In the genomic region with DNA sequence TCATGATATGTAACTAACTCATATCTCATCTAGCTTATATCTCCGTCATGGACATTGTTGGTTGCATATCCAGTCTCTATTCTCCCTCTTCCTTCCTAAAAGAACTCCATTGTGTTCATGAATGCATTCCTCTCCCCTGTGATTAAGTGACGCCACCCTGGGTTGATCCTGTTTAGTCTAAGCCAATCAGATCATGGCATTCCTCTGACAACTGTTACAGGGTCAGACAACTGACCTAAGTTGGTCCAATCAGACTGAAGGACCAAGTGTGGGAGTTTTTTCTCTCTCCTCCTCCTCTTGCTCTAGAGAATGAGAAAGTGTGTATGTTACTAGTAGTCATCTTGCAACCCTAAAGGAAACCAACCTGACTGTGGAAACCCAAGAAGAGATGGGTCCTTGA, we compare ENCODE assay signal across 19 cellular contexts. TPM values are rescaled to one million over a fixed set of nuclear protein-coding genes. Genes with fewer than 3 reads are reported as not detected.
DNase-seq lines count a peak whose midpoint lies in the region; ATAC-seq and TF ChIP-seq lines count a peak whose summit lies in the region.
"Had no signal": no experiment of that assay in that cellular context is flagged by ENCODE, and none has a peak within 500 bp of the region (broad histone marks: within the 10 kb centered on the region; RNA-seq: fewer than 3 reads in every experiment).

No MANE protein-coding gene starts in this region.

- peak; percentile 37 for DNase-seq in AG10803 (ENCODE audit: low read depth)
- peak; percentile 6 for DNase-seq in NAMALWA (ENCODE audit: low spot score)
- peak; percentile 70 for DNase-seq in choroid plexus epithelial cell (ENCODE audit: low read depth)
- DNase-seq in medulla oblongata (ENCODE audit: extremely low spot score) = peak; percentile 27
- no peak for DNase-seq in hypothalamus (lab: John Stamatoyannopoulos, UW)
- DNase-seq in NCI-H2107 (lab: John Stamatoyannopoulos, UW) = no peak
- no peak for DNase-seq in activated CD4-positive, alpha-beta memory T cell treated with anti-CD3 and anti-CD28 coated beads for 36 hours
- DNase-seq: activated CD4-positive, alpha-beta T cell treated with anti-CD3 and anti-CD28 coated beads for 48 hours; activated naive CD8-positive, alpha-beta T cell treated with anti-CD3 and anti-CD28 coated beads, Interleukin-2, amount 10 ng/mL, durations not matched to agents 7 days and 5 days; activated T-cell treated with anti-CD3 and anti-CD28 coated beads for 4 hours; DMS153; midbrain; NCI-H2081 treated with DMSO at 0.1 percent for 48 hours; ovary; SIG-M5 had no signal

- no peak for ATAC-seq in HG03097 (IDR thresholded peaks at IDR 0.05; ENCODE audit: low FRiP score, unreplicated experiment)

- H3K27me3 Mint-ChIP-seq in activated CD4-positive, alpha-beta memory T cell treated with anti-CD3 and anti-CD28 coated beads for 36 hours = no peaks in the 10 kb centered on the region
- H3K27me3 Mint-ChIP-seq: activated naive CD8-positive, alpha-beta T cell treated with anti-CD3 and anti-CD28 coated beads, Interleukin-2, amount 10 ng/mL, durations not matched to agents 7 days and 5 days had no signal

- POLR2A ChIA-PET in activated CD4-positive, alpha-beta memory T cell treated with anti-CD3 and anti-CD28 coated beads for 36 hours (lab: Charles Lee) = interaction anchor here (0.7 kb wide), 1 partner anchor 84 kb away, joined by 4 read pairs; no protein-coding TSS in a partner anchor

- no peak for TF ChIP-seq CTCF in AG10803 (conservative IDR thresholded peaks at IDR 0.05; ENCODE audit: low read length)
- no peak for TF ChIP-seq CTCF in choroid plexus epithelial cell (conservative IDR thresholded peaks at IDR 0.05; ENCODE audit: low read depth, low read length)

- no peaks in the 10 kb centered on the region for H3K9me3 Mint-ChIP-seq in activated CD4-positive, alpha-beta memory T cell treated with anti-CD3 and anti-CD28 coated beads for 36 hours
- H3K9me3 Mint-ChIP-seq: activated naive CD8-positive, alpha-beta T cell treated with anti-CD3 and anti-CD28 coated beads, Interleukin-2, amount 10 ng/mL, durations not matched to agents 7 days and 5 days had no signal

- H3K36me3 Mint-ChIP-seq in activated CD4-positive, alpha-beta memory T cell treated with anti-CD3 and anti-CD28 coated beads for 36 hours = no peaks in the 10 kb centered on the region
- H3K36me3 Mint-ChIP-seq: activated naive CD8-positive, alpha-beta T cell treated with anti-CD3 and anti-CD28 coated beads, Interleukin-2, amount 10 ng/mL, durations not matched to agents 7 days and 5 days had no signal

- CTCF ChIA-PET in activated CD4-positive, alpha-beta memory T cell treated with anti-CD3 and anti-CD28 coated beads for 36 hours (lab: Charles Lee) = interaction anchor here (1.1 to 4.3 kb wide), 2 partner anchors 122 to 210 kb away, joined by 3 to 100 read pairs; no protein-coding TSS in a partner anchor

- no peak overlapping the region for H3K27ac Mint-ChIP-seq in activated CD4-positive, alpha-beta memory T cell treated with anti-CD3 and anti-CD28 coated beads for 36 hours
- H3K27ac Mint-ChIP-seq: activated naive CD8-positive, alpha-beta T cell treated with anti-CD3 and anti-CD28 coated beads, Interleukin-2, amount 10 ng/mL, durations not matched to agents 7 days and 5 days had no signal

- H3K4me3 ChIP-seq in AG10803 (ENCODE audit: low read length) = no peak overlapping the region
- no peak overlapping the region for H3K4me3 ChIP-seq in choroid plexus epithelial cell (ENCODE audit: low read depth, low read length)
- H3K4me3 ChIP-seq: ovary, smooth muscle cell had no signal

- H3K4me1 Mint-ChIP-seq in activated CD4-positive, alpha-beta memory T cell treated with anti-CD3 and anti-CD28 coated beads for 36 hours (ENCODE audit: low read depth) = peaks cover 21% of the 10 kb centered on the region

- intact Hi-C loops in activated CD4-positive, alpha-beta memory T cell treated with anti-CD3 and anti-CD28 coated beads for 36 hours (cut with micrococcal nuclease) = no loop called here

- no peak overlapping the region for H3K4me3 Mint-ChIP-seq in activated CD4-positive, alpha-beta memory T cell treated with anti-CD3 and anti-CD28 coated beads for 36 hours
- H3K4me3 Mint-ChIP-seq: activated naive CD8-positive, alpha-beta T cell treated with anti-CD3 and anti-CD28 coated beads, Interleukin-2, amount 10 ng/mL, durations not matched to agents 7 days and 5 days had no signal

RNA-seq across cellular contexts. Expression of a gene that starts 3.6 kb away (rescaled TPM):
- total RNA-seq in activated CD4-positive, alpha-beta memory T cell treated with anti-CD3 and anti-CD28 coated beads for 36 hours = 10 to 100 TPM; 32.8 to 35.0 TPM

RNA-seq across cellular contexts. Expression of a gene that starts 3.7 kb away (rescaled TPM):
- under 1 TPM in 1 of 2 experiments, not detected in 1; 0.17 TPM for total RNA-seq in activated CD4-positive, alpha-beta memory T cell treated with anti-CD3 and anti-CD28 coated beads for 36 hours
- total RNA-seq: activated naive CD8-positive, alpha-beta T cell treated with anti-CD3 and anti-CD28 coated beads, Interleukin-2, amount 10 ng/mL, durations not matched to agents 7 days and 5 days; fibroblast of lung; MCF 10A; smooth muscle cell had no signal

Comparison
In these comparisons a context has a peak if more than half of its experiments do, and no peak if none do; other contexts are left out.
1. DNase-seq: peak in AG10803 (single experiment), NAMALWA (single experiment), choroid plexus epithelial cell (single experiment) and medulla oblongata (single experiment); none in hypothalamus (0 of 51), NCI-H2107 (single experiment) and activated CD4-positive, alpha-beta memory T cell treated with anti-CD3 and anti-CD28 coated beads for 36 hours (single experiment).